11 cellular contexts compared by ENCODE assay signal in genomic region chr1:211699059-211699458, GRCh38. TPM values are rescaled to one million over a fixed set of nuclear protein-coding genes. Genes with fewer than 3 reads are reported as not detected.
DNase-seq lines count a peak whose midpoint lies in the region; ATAC-seq and TF ChIP-seq lines count a peak whose summit lies in the region.
"Had no signal": no experiment of that assay in that cellular context is flagged by ENCODE, and none has a peak within 500 bp of the region (broad histone marks: within the 10 kb centered on the region; RNA-seq: fewer than 3 reads in every experiment).

No MANE protein-coding gene starts in this region.

- no peaks in the 10 kb centered on the region for H3K27me3 Mint-ChIP-seq in effector memory CD8-positive, alpha-beta T cell
- peaks cover 0 to 1% (median 0%) of the 10 kb centered on the region in 5 donors for H3K27me3 Mint-ChIP-seq in naive thymus-derived CD8-positive, alpha-beta T cell

- H3K4me1 ChIP-seq in KMS-11 (ENCODE audit: low read depth, poor library complexity, severe bottlenecking) = peaks cover 5% of the 10 kb centered on the region
- H3K4me1 ChIP-seq: foreskin keratinocyte had no signal

- peak overlapping the region; percentile 27; the same call in 1 of the 2 replicates for H3K4me2 ChIP-seq in KMS-11

- H3K27ac ChIP-seq in KMS-11 = no peak overlapping the region
- H3K27ac ChIP-seq: foreskin keratinocyte had no signal

- H3K4me3 ChIP-seq in KMS-11 (IDR thresholded peaks at IDR 0.05; ENCODE audit: insufficient read depth, low read depth, low read length) = no peak overlapping the region
- H3K4me3 ChIP-seq: BLaER1 had no signal

- H3K36me3 ChIP-seq in KMS-11 (ENCODE audit: insufficient read depth) = no peaks in the 10 kb centered on the region
- H3K36me3 ChIP-seq: BLaER1 had no signal

- no peaks in the 10 kb centered on the region for H4K20me1 ChIP-seq in KMS-11 (ENCODE audit: insufficient read depth)
- H4K20me1 ChIP-seq: BLaER1 had no signal

- H2AFZ ChIP-seq in KMS-11 (ENCODE audit: low read depth) = peak overlapping the region; percentile 62

- no peak overlapping the region for H3K9ac ChIP-seq in KMS-11
- H3K9ac ChIP-seq: BLaER1 had no signal

- peak overlapping the region in 1 of 2 donors; percentile 32 for H3K27ac Mint-ChIP-seq in effector memory CD8-positive, alpha-beta T cell
- peak overlapping the region in 3 of 10 donors; percentile 16 to 62 (median 29) for H3K27ac Mint-ChIP-seq in naive thymus-derived CD8-positive, alpha-beta T cell

- DNase-seq in ELF-1 (ENCODE audit: low read depth, low spot score) (peak; percentile 38), NCI-H446 treated with DMSO at 0.1 percent for 48 hours (lab: John Stamatoyannopoulos, UW) (no peak), NCI-H1048 (lab: John Stamatoyannopoulos, UW) (no peak)
- no peak for DNase-seq in effector memory CD8-positive, alpha-beta T cell
- no peak for DNase-seq in naive thymus-derived CD8-positive, alpha-beta T cell

- no peaks in the 10 kb centered on the region for H3K79me2 ChIP-seq in KMS-11 (ENCODE audit: insufficient read depth, low read depth)

- POLR2A ChIA-PET in naive thymus-derived CD8-positive, alpha-beta T cell (lab: Charles Lee) = no interaction called here

- no peak for TF ChIP-seq CTCF in KMS-11 (conservative IDR thresholded peaks at IDR 0.05; ENCODE audit: low read depth, low read length)

- H3K4me1 Mint-ChIP-seq in effector memory CD8-positive, alpha-beta T cell (ENCODE audit: low read depth in 2 of 2) = peaks cover 6 to 21% of the 10 kb centered on the region in 2 donors
- peaks cover 6 to 54% (median 39%) of the 10 kb centered on the region in 4 donors for H3K4me1 Mint-ChIP-seq in naive thymus-derived CD8-positive, alpha-beta T cell

- ATAC-seq in effector memory CD8-positive, alpha-beta T cell (replicated peaks) = no peak
- no peak for ATAC-seq in naive thymus-derived CD8-positive, alpha-beta T cell
- ATAC-seq in GM21825 (IDR thresholded peaks at IDR 0.05; ENCODE audit: unreplicated experiment) (no peak), GM18909 (IDR thresholded peaks at IDR 0.05; ENCODE audit: poor library complexity, unreplicated experiment) (no peak)

- peak overlapping the region; percentile 50 to 67 for H3K4me3 Mint-ChIP-seq in effector memory CD8-positive, alpha-beta T cell
- H3K4me3 Mint-ChIP-seq in naive thymus-derived CD8-positive, alpha-beta T cell = peak overlapping the region in 9 of 10 donors; percentile 36 to 86 (median 64)

- H3K9me3 Mint-ChIP-seq in effector memory CD8-positive, alpha-beta T cell = no peaks in the 10 kb centered on the region
- peaks cover 0 to 12% (median 0%) of the 10 kb centered on the region in 9 donors for H3K9me3 Mint-ChIP-seq in naive thymus-derived CD8-positive, alpha-beta T cell
- H3K9me3 Mint-ChIP-seq: natural killer cell had no signal

- H3K27me3 ChIP-seq in KMS-11 (ENCODE audit: insufficient read depth, low read depth) = no peaks in the 10 kb centered on the region
- H3K27me3 ChIP-seq: BLaER1, foreskin keratinocyte had no signal

- H3K36me3 Mint-ChIP-seq in effector memory CD8-positive, alpha-beta T cell (ENCODE audit: insufficient read depth) = no peaks in the 10 kb centered on the region
- H3K36me3 Mint-ChIP-seq in naive thymus-derived CD8-positive, alpha-beta T cell = peaks cover 0 to 2% (median 0%) of the 10 kb centered on the region in 3 donors
- H3K36me3 Mint-ChIP-seq: natural killer cell had no signal

RNA-seq across cellular contexts. Expression of gene NEK2, which starts 23.6 kb away (rescaled TPM):
- under 1 TPM in 1 of 2 experiments, not detected in 1; 0.16 TPM for total RNA-seq in naive thymus-derived CD8-positive, alpha-beta T cell
- polyA plus RNA-seq in naive thymus-derived CD8-positive, alpha-beta T cell = under 1 TPM in 1 of 3 donors, not detected in 2; 0.60 TPM
